Comparison of ENCODE assay signal across 35 cellular contexts in genomic region chr2:115774361-115774760, GRCh38.
"Had no signal": no experiment of that assay in that cellular context is flagged by ENCODE, and none has a peak within 500 bp of the region (broad histone marks: within the 10 kb centered on the region; RNA-seq: fewer than 3 reads in every experiment).

No MANE protein-coding gene starts in this region.

- H3K9ac ChIP-seq: KMS-11 had no signal

- H3K4me3 ChIP-seq: MG63 had no signal

- H3K9me3 ChIP-seq: MG63 had no signal

- H3K27ac ChIP-seq: KMS-11 had no signal

- DNase-seq: Karpas-422, Kasumi-1, KBM-7, KG1, MG63, MM.1S, MV-4-11, NCI-H1048, NCI-H1092, NCI-H1092 treated with DMSO at 0.1 percent for 48 hours, NCI-H1105, NCI-H1105 treated with DMSO at 0.1 percent for 48 hours, NCI-H1417, NCI-H1417 treated with DMSO at 0.1 percent for 48 hours, NCI-H1436, NCI-H1436 treated with DMSO at 0.1 percent for 48 hours, NCI-H146, NCI-H1694, NCI-H1694 treated with DMSO at 0.1 percent for 48 hours, NCI-H187, NCI-H187 treated with DMSO at 0.1 percent for 48 hours, NCI-H1930, NCI-H2029, NCI-H2029 treated with DMSO at 0.1 percent for 48 hours, NCI-H2081, NCI-H2081 treated with DMSO at 0.1 percent for 48 hours, NCI-H2107, NCI-H2171, NCI-H2171 treated with DMSO at 0.1 percent for 48 hours, NCI-H2227 treated with DMSO at 0.1 percent for 48 hours, NCI-H226, NCI-H345, NCI-H446, NCI-H446 treated with DMSO at 0.1 percent for 48 hours had no signal

- H3K27me3 ChIP-seq: MG63 had no signal

- H3K4me2 ChIP-seq: KMS-11 had no signal

- H3K36me3 ChIP-seq: MG63 had no signal
